Comparison of ENCODE assay signal across 8 cellular contexts in the genomic region with DNA sequence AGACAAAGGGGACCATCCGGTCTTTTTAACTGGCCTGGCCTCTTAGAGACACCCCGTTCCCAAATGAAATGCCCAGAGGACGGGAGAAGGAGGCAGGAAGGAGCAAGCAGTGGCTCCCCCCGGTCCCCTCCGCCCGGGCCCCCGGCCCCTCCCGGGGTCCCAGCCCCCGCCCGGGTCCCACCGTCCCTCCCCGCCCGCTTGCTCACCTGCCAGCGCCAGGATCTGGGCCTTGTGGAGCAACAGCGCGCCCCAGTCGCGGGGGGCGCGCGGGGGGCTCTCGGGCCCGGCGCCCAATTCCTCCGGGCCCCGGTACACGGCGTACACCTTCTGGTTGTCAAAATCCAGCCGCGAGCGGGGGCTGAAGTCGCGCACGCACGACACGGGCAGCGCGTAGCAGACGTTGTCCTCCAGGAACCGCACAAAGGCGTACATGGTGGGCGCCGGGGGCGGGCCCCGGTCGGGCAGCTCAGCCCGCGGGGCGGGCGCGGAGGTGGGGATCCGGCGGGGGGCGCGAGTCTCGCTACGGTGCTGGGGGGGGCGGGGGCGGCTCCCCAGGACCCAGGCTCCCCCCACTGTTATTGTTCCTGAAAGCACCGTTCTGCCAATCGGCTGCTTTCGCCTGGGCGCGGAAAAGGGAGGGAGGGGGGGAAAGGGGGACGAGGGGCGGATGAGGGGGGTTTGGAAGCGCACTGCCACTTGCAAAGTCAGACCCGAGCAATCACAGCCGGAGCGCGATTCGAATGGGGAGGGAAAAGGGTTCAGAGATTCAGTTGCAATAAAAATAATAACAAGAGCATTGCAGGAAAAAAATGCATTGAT. TPM values are rescaled to one million over a fixed set of nuclear protein-coding genes. Genes with fewer than 3 reads are reported as not detected.
A peak's percentile ranks its signal among the peaks of the same experiment; 100 is the strongest.
DNase-seq lines count a peak whose midpoint lies in the region; ATAC-seq and TF ChIP-seq lines count a peak whose summit lies in the region.

A gene with protein sequence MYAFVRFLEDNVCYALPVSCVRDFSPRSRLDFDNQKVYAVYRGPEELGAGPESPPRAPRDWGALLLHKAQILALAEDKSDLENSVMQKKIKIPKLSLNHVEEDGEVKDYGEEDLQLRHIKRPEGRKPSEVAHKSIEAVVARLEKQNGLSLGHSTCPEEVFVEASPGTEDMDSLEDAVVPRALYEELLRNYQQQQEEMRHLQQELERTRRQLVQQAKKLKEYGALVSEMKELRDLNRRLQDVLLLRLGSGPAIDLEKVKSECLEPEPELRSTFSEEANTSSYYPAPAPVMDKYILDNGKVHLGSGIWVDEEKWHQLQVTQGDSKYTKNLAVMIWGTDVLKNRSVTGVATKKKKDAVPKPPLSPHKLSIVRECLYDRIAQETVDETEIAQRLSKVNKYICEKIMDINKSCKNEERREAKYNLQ (minus strand): TSS at position 492 of the 819 bp plus-strand sequence. CDS start 60 bp downstream, at position 432.

- TF ChIP-seq CTCF in GM23338 (conservative IDR thresholded peaks at IDR 0.05; ENCODE audit: low read depth in 2 of 2), result no peak
- TF ChIP-seq CTCF in foreskin fibroblast (IDR thresholded peaks at IDR 0.05; ENCODE audit: low read depth, low read length), result no peak
- TF ChIP-seq CTCF in nephron progenitor cell (IDR thresholded peaks at IDR 0.05), result no peak

- H3K9me3 Mint-ChIP-seq in GM23338, result no peaks in the 10 kb centered on the region
- no peaks in the 10 kb centered on the region for H3K9me3 Mint-ChIP-seq in nephron progenitor cell
- no peaks in the 10 kb centered on the region for H3K9me3 Mint-ChIP-seq in stimulated activated naive CD8-positive, alpha-beta T cell treated with anti-CD3 and anti-CD28 coated beads, Interleukin-15, Interleukin-2, amounts not matched to agents 100 ng/mL and 50 ng/mL, for 24 hours

- DNase-seq in GM23338 (ENCODE audit: low spot score) (peak; percentile 87), NCI-H345 (lab: John Stamatoyannopoulos, UW) (peak; percentile 86), activated T-cell treated with anti-CD3 and anti-CD28 coated beads for 4 hours (peak; percentile 22), foreskin fibroblast (peak in 1 of 2 donors; percentile 62), nephron progenitor cell (peak; percentile 78)

- H3K27ac ChIP-seq in GM23338 (ENCODE audit: low read depth), result no peak within 1 kb of the TSS

- H3K4me3 ChIP-seq in GM23338, result peak within 1 kb of the TSS; percentile 95
- peak within 1 kb of the TSS; percentile 28 to 68 for H3K4me3 ChIP-seq in foreskin fibroblast (ENCODE audit: low read depth in 1 of 2, low read length in 2 of 2)

- H3K4me1 Mint-ChIP-seq in GM23338 (peaks cover 4% of the 10 kb centered on the region; the same call in 2 of the 3 replicates), nephron progenitor cell (peaks cover 40% of the 10 kb centered on the region)
- peaks cover 55% of the 10 kb centered on the region for H3K4me1 Mint-ChIP-seq in stimulated activated naive CD8-positive, alpha-beta T cell treated with anti-CD3 and anti-CD28 coated beads, Interleukin-15, Interleukin-2, amounts not matched to agents 100 ng/mL and 50 ng/mL, for 24 hours (ENCODE audit: low read depth)

- 0 out of 2 replicates have a peak, but pooled peaks cover 2% of the 10 kb centered on the region for H3F3A ChIP-seq in GM23338 (replicated peaks; ENCODE audit: low read depth)

- H2AFZ ChIP-seq in GM23338, result peak within 1 kb of the TSS; percentile 98

- H3K9me2 ChIP-seq in GM23338 (ENCODE audit: insufficient read depth), result no peaks in the 10 kb centered on the region

- ATAC-seq in GM23338 (peak; percentile 76), HG02973 (IDR thresholded peaks at IDR 0.05; ENCODE audit: unreplicated experiment) (no peak), HG02798 (IDR thresholded peaks at IDR 0.05; ENCODE audit: poor library complexity, unreplicated experiment) (no peak)

- H3K27ac Mint-ChIP-seq in GM23338 (peak within 1 kb of the TSS; percentile 29), nephron progenitor cell (peak within 1 kb of the TSS; percentile 65)
- H3K27ac Mint-ChIP-seq in stimulated activated naive CD8-positive, alpha-beta T cell treated with anti-CD3 and anti-CD28 coated beads, Interleukin-15, Interleukin-2, amounts not matched to agents 100 ng/mL and 50 ng/mL, for 24 hours, result peak within 1 kb of the TSS; percentile 96

- H3K27me3 ChIP-seq in GM23338 (ENCODE audit: insufficient read depth), result peaks cover 3% of the 10 kb centered on the region; the same call in 1 of the 2 replicates

- peaks cover 4% of the 10 kb centered on the region; the same call in 1 of the 2 replicates for H3K79me2 ChIP-seq in GM23338 (replicated peaks; ENCODE audit: insufficient read depth)

- peak within 1 kb of the TSS; percentile 99 for H3K4me2 ChIP-seq in GM23338

- H3K4me1 ChIP-seq in GM23338 (ENCODE audit: insufficient read depth), result peaks cover 12% of the 10 kb centered on the region; the same call in 1 of the 2 replicates

- H3K36me3 Mint-ChIP-seq in GM23338 (ENCODE audit: low read depth), result peaks cover 3% of the 10 kb centered on the region; the same call in 1 of the 3 replicates
- peaks cover 23% of the 10 kb centered on the region for H3K36me3 Mint-ChIP-seq in nephron progenitor cell (ENCODE audit: low read depth)
- peaks cover 9% of the 10 kb centered on the region for H3K36me3 Mint-ChIP-seq in stimulated activated naive CD8-positive, alpha-beta T cell treated with anti-CD3 and anti-CD28 coated beads, Interleukin-15, Interleukin-2, amounts not matched to agents 100 ng/mL and 50 ng/mL, for 24 hours (ENCODE audit: low read depth)

- no peaks in the 10 kb centered on the region; the same call in 1 of the 2 replicates for H4K20me1 ChIP-seq in GM23338 (replicated peaks; ENCODE audit: insufficient read depth)

- peak within 1 kb of the TSS; percentile 87 for H3K4me3 Mint-ChIP-seq in GM23338
- H3K4me3 Mint-ChIP-seq in nephron progenitor cell, result peak within 1 kb of the TSS; percentile 100
- peak within 1 kb of the TSS; percentile 94 for H3K4me3 Mint-ChIP-seq in stimulated activated naive CD8-positive, alpha-beta T cell treated with anti-CD3 and anti-CD28 coated beads, Interleukin-15, Interleukin-2, amounts not matched to agents 100 ng/mL and 50 ng/mL, for 24 hours

- H3K36me3 ChIP-seq in GM23338 (ENCODE audit: insufficient read depth), result no peaks in the 10 kb centered on the region

- H3K27me3 Mint-ChIP-seq in GM23338 (ENCODE audit: insufficient read depth, low read depth, poor library complexity) (peaks cover 11% of the 10 kb centered on the region), nephron progenitor cell (ENCODE audit: low read depth, poor library complexity) (peaks cover 7% of the 10 kb centered on the region)
- H3K27me3 Mint-ChIP-seq in stimulated activated naive CD8-positive, alpha-beta T cell treated with anti-CD3 and anti-CD28 coated beads, Interleukin-15, Interleukin-2, amounts not matched to agents 100 ng/mL and 50 ng/mL, for 24 hours, result no peaks in the 10 kb centered on the region

TF ChIP-seq in GM23338, 12 proteins besides CTCF, POLR2A, EP300 and RAD21 (continues in another document):
- TF ChIP-seq EZH2 (IDR thresholded peaks at IDR 0.05; ENCODE audit: low read depth, unreplicated experiment), result no peak
- no peak for TF ChIP-seq JUNB (IDR thresholded peaks at IDR 0.05; ENCODE audit: unreplicated experiment)
- no peak for TF ChIP-seq ZNF114 (CRISPR knock-in tag; IDR thresholded peaks at IDR 0.05)

RNA-seq across cellular contexts. Expression of the gene that starts here (rescaled TPM):
- 5.7 and 6.8 TPM in 2 replicates for total RNA-seq in GM23338 (2014; rRNA removed; shearing (Covaris generic))
- 12.3 TPM in 2 replicates for polyA plus RNA-seq in GM23338 (2016; fragmentation: Nextera tagmentation; extraction: Ambion mirVana)

Comparison
In these comparisons a context has a peak if more than half of its experiments do, and no peak if none do; other contexts are left out.
1. H3K27ac Mint-ChIP-seq: peak in every context shown above with its lines; median percentile 96 in stimulated activated naive CD8-positive, alpha-beta T cell treated with anti-CD3 and anti-CD28 coated beads, Interleukin-15, Interleukin-2, amounts not matched to agents 100 ng/mL and 50 ng/mL, for 24 hours; 65 in nephron progenitor cell; 29 in GM23338.